1 cellular context compared by ENCODE assay signal in the genomic region with DNA sequence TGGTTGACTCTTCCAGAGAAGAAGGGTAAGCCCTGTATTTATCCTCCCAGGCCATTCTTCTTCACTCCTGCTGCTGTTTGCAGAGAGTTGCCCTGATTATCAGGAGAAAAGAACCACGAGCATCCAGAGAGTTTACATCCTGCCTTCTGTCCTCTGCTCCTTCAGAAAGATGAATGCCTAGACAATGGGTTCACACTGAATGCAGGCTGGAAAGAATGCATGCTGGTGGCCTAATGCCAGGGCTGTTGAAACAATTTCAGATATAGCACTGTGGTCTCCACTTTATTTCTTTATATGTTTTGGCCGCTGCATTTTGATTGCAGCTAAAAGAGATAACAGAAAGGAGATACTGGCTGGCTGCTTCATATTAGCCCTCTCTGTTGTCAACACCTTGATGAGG.
TF ChIP-seq lines count a peak whose summit lies in the region.

No MANE protein-coding gene starts in this region.

TF ChIP-seq in HepG2, 621 proteins besides CTCF, POLR2A, EP300 and RAD21:
- TF ChIP-seq, protein P1, sequence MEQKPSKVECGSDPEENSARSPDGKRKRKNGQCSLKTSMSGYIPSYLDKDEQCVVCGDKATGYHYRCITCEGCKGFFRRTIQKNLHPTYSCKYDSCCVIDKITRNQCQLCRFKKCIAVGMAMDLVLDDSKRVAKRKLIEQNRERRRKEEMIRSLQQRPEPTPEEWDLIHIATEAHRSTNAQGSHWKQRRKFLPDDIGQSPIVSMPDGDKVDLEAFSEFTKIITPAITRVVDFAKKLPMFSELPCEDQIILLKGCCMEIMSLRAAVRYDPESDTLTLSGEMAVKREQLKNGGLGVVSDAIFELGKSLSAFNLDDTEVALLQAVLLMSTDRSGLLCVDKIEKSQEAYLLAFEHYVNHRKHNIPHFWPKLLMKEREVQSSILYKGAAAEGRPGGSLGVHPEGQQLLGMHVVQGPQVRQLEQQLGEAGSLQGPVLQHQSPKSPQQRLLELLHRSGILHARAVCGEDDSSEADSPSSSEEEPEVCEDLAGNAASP (CRISPR knock-in tag; IDR thresholded peaks at IDR 0.05; ENCODE audit: borderline replicate concordance), result no peak
- TF ChIP-seq ZNF737 (CRISPR knock-in tag; IDR thresholded peaks at IDR 0.05; ENCODE audit: borderline replicate concordance), result no peak
- TF ChIP-seq, protein P2, sequence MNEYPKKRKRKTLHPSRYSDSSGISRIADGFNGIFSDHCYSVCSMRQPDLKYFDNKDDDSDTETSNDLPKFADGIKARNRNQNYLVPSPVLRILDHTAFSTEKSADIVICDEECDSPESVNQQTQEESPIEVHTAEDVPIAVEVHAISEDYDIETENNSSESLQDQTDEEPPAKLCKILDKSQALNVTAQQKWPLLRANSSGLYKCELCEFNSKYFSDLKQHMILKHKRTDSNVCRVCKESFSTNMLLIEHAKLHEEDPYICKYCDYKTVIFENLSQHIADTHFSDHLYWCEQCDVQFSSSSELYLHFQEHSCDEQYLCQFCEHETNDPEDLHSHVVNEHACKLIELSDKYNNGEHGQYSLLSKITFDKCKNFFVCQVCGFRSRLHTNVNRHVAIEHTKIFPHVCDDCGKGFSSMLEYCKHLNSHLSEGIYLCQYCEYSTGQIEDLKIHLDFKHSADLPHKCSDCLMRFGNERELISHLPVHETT (CRISPR knock-in tag; conservative IDR thresholded peaks at IDR 0.05), result no peak
- TF ChIP-seq ZNF326 (CRISPR knock-in tag; IDR thresholded peaks at IDR 0.05; ENCODE audit: borderline replicate concordance), result no peak
- TF ChIP-seq U2AF2 (IDR thresholded peaks at IDR 0.05; ENCODE audit: low read depth, low read length), result no peak
- TF ChIP-seq GZF1 (CRISPR knock-in tag; IDR thresholded peaks at IDR 0.05), result no peak
- no peak for TF ChIP-seq ZNF629 (CRISPR knock-in tag; conservative IDR thresholded peaks at IDR 0.05)
- no peak for TF ChIP-seq HNF4A (CRISPR knock-in tag; IDR thresholded peaks at IDR 0.05)
- TF ChIP-seq HIVEP1 (CRISPR knock-in tag; IDR thresholded peaks at IDR 0.05), result no peak
- TF ChIP-seq CC2D1A (CRISPR knock-in tag; IDR thresholded peaks at IDR 0.05), result no peak
- no peak for TF ChIP-seq ZNF674 (CRISPR knock-in tag; IDR thresholded peaks at IDR 0.05; ENCODE audit: low read depth)
TF ChIP-seq in HepG2: peak in this region for 0.
